2 cellular contexts compared by ENCODE assay signal in genomic region chr13:111518161-111518791, GRCh38.
TF ChIP-seq lines count a peak whose summit lies in the region.

No MANE protein-coding gene starts in this region.

TF ChIP-seq in A549, 52 proteins besides CTCF, POLR2A, EP300 and RAD21 (continued from another document):
- TF ChIP-seq USF2 (IDR thresholded peaks at IDR 0.05): 0 out of 2 replicates have a peak, but pooled peaks have one; percentile 28
- TF ChIP-seq KDM5A (IDR thresholded peaks at IDR 0.05): no peak
- TF ChIP-seq EHF (CRISPR knock-in tag; IDR thresholded peaks at IDR 0.05): no peak
- TF ChIP-seq JUNB (IDR thresholded peaks at IDR 0.05): no peak
- TF ChIP-seq FOXS1 (CRISPR knock-in tag; IDR thresholded peaks at IDR 0.05): no peak
- TF ChIP-seq ESRRA (IDR thresholded peaks at IDR 0.05; ENCODE audit: borderline replicate concordance, low read length): no peak
- TF ChIP-seq, protein P1, sequence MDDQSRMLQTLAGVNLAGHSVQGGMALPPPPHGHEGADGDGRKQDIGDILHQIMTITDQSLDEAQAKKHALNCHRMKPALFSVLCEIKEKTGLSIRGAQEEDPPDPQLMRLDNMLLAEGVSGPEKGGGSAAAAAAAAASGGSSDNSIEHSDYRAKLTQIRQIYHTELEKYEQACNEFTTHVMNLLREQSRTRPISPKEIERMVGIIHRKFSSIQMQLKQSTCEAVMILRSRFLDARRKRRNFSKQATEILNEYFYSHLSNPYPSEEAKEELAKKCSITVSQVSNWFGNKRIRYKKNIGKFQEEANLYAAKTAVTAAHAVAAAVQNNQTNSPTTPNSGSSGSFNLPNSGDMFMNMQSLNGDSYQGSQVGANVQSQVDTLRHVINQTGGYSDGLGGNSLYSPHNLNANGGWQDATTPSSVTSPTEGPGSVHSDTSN (IDR thresholded peaks at IDR 0.05): no peak
- TF ChIP-seq MAZ (IDR thresholded peaks at IDR 0.05; ENCODE audit: borderline replicate concordance, low read depth, low read length): no peak
- no peak for TF ChIP-seq HDAC2 (IDR thresholded peaks at IDR 0.05)
- TF ChIP-seq POLR2AphosphoS2 (conservative IDR thresholded peaks at IDR 0.05; ENCODE audit: low read length): no peak
- TF ChIP-seq MAX (IDR thresholded peaks at IDR 0.05): peak; percentile 35; the same call in 1 of the 2 replicates
- TF ChIP-seq BHLHE40 (IDR thresholded peaks at IDR 0.05; ENCODE audit: low read depth, low read length): no peak
TF ChIP-seq in A549: peak in this region for 2.

TF ChIP-seq in GM23338, 12 proteins besides CTCF, POLR2A, EP300 and RAD21 (continued from another document):
- TF ChIP-seq ZNF462 (CRISPR knock-in tag; IDR thresholded peaks at IDR 0.05): no peak
- TF ChIP-seq NANOG (IDR thresholded peaks at IDR 0.05; ENCODE audit: borderline replicate concordance): no peak
- TF ChIP-seq ZNF331 (CRISPR knock-in tag; IDR thresholded peaks at IDR 0.05; ENCODE audit: low read depth): no peak
- TF ChIP-seq ZNF114 (CRISPR knock-in tag; IDR thresholded peaks at IDR 0.05): no peak
